In genomic region chr1:58784758-58785423, GRCh38 we compare ENCODE assay signal across 8 cellular contexts. TPM values are rescaled to one million over a fixed set of nuclear protein-coding genes. Genes with fewer than 3 reads are reported as not detected.
DNase-seq lines count a peak whose midpoint lies in the region; ATAC-seq and TF ChIP-seq lines count a peak whose summit lies in the region.

No MANE protein-coding gene starts in this region.

- TF ChIP-seq CTCF in left lung (IDR thresholded peaks at IDR 0.05) = peak; percentile 45 to 52

- peaks cover 0 to 8% (median 2%) of the 10 kb centered on the region in 7 donors for H3K9me3 Mint-ChIP-seq in CD4-positive, CD25-positive, alpha-beta regulatory T cell

- peaks cover 9% of the 10 kb centered on the region for H3K36me3 Mint-ChIP-seq in CD4-positive, CD25-positive, alpha-beta regulatory T cell

- ATAC-seq in CD4-positive, CD25-positive, alpha-beta regulatory T cell (ENCODE audit: low read depth in 2 of 2) = peak; percentile 4 to 12
- ATAC-seq in left lung (peak; percentile 26), GM21423 (IDR thresholded peaks at IDR 0.05; ENCODE audit: unreplicated experiment) (no peak)

- DNase-seq in CD4-positive, CD25-positive, alpha-beta regulatory T cell = peak; percentile 80 to 87 (median 87)
- DNase-seq in HCEC 1CT = peak; percentile 92
- DNase-seq in NCI-H524 treated with DMSO at 0.1 percent for 48 hours (lab: John Stamatoyannopoulos, UW) = peak; percentile 35
- DNase-seq in activated CD4-positive, alpha-beta T cell treated with anti-CD3 and anti-CD28 coated beads, Interleukin-2, amount 50 U/mL, for 1 hour = peak; percentile 87
- DNase-seq in dedifferentiated amniotic fluid mesenchymal stem cell (ENCODE audit: extremely low spot score) = peak; percentile 94
- DNase-seq in left lung = peak; percentile 89 to 90
- DNase-seq in stimulated activated CD4-positive, alpha-beta T cell treated with anti-CD3 and anti-CD28 coated beads, Interleukin-1b, Interleukin-23, amount 100 ng/mL, for 48 hours = peak; percentile 76

- H3K4me3 Mint-ChIP-seq in CD4-positive, CD25-positive, alpha-beta regulatory T cell = peak overlapping the region; percentile 91 to 98 (median 96)

- peak overlapping the region; percentile 99 for H3K27ac ChIP-seq in CD4-positive, CD25-positive, alpha-beta regulatory T cell (ENCODE audit: insufficient read depth, low read length, poor library complexity, severe bottlenecking)
- H3K27ac ChIP-seq in left lung = peak overlapping the region; percentile 97 to 99

- H3K9me3 ChIP-seq in CD4-positive, CD25-positive, alpha-beta regulatory T cell (ENCODE audit: control insufficient read depth in 2 of 2, low read length in 2 of 2) = peaks cover 0 to 3% of the 10 kb centered on the region in 2 experiments
- H3K9me3 ChIP-seq in left lung = no peaks in the 10 kb centered on the region

- H3K4me1 ChIP-seq in CD4-positive, CD25-positive, alpha-beta regulatory T cell (ENCODE audit: control insufficient read depth, insufficient read depth, low read length, poor library complexity, severe bottlenecking) = peaks cover 32% of the 10 kb centered on the region
- H3K4me1 ChIP-seq in left lung = peaks cover 14 to 35% of the 10 kb centered on the region in 2 donors

- no peaks in the 10 kb centered on the region for H3K27me3 ChIP-seq in CD4-positive, CD25-positive, alpha-beta regulatory T cell (ENCODE audit: control insufficient read depth, insufficient read depth, low read length)
- peaks cover 0 to 57% of the 10 kb centered on the region in 2 donors for H3K27me3 ChIP-seq in left lung

- H3K36me3 ChIP-seq in CD4-positive, CD25-positive, alpha-beta regulatory T cell (ENCODE audit: control insufficient read depth, insufficient read depth, low read length) = no peaks in the 10 kb centered on the region
- peaks cover 0 to 10% of the 10 kb centered on the region in 2 donors for H3K36me3 ChIP-seq in left lung

- peak overlapping the region; percentile 97 to 100 (median 98) for H3K27ac Mint-ChIP-seq in CD4-positive, CD25-positive, alpha-beta regulatory T cell

- peaks cover 6 to 31% (median 20%) of the 10 kb centered on the region in 4 donors for H3K4me1 Mint-ChIP-seq in CD4-positive, CD25-positive, alpha-beta regulatory T cell

- H3K4me3 ChIP-seq in CD4-positive, CD25-positive, alpha-beta regulatory T cell (ENCODE audit: low read depth, low read length) = peak overlapping the region; percentile 68
- peak overlapping the region; percentile 78 to 80 for H3K4me3 ChIP-seq in left lung

- intact Hi-C loops in left lung (cut with DNase I) = loop anchor here in 1 of 2 donors (2.0 to 10.0 kb wide), 3 partner anchors 30 to 512 kb away; partner anchors contain the start of gene FGGY

- H3K27me3 Mint-ChIP-seq in CD4-positive, CD25-positive, alpha-beta regulatory T cell = peaks cover 34% of the 10 kb centered on the region

RNA-seq across cellular contexts. Expression of gene JUN, which starts 1.0 kb away (rescaled TPM):
- 1,538 TPM for total RNA-seq in CD4-positive, CD25-positive, alpha-beta regulatory T cell
- 10 to 100 TPM; 41.3 to 73.3 (median 48.6) TPM for polyA plus RNA-seq in CD4-positive, CD25-positive, alpha-beta regulatory T cell
- total RNA-seq in left lung = 100 to 1,000 TPM; 102 to 135 TPM

Comparison
In these comparisons a context has a peak if more than half of its experiments do, and no peak if none do; other contexts are left out.
1. DNase-seq: peak in every context shown above with its lines; median percentile 94 in dedifferentiated amniotic fluid mesenchymal stem cell; 92 in HCEC 1CT; 90 in left lung; 87 in CD4-positive, CD25-positive, alpha-beta regulatory T cell; 87 in activated CD4-positive, alpha-beta T cell treated with anti-CD3 and anti-CD28 coated beads, Interleukin-2, amount 50 U/mL, for 1 hour; 76 in stimulated activated CD4-positive, alpha-beta T cell treated with anti-CD3 and anti-CD28 coated beads, Interleukin-1b, Interleukin-23, amount 100 ng/mL, for 48 hours; 35 in NCI-H524 treated with DMSO at 0.1 percent for 48 hours.
2. RNA of gene JUN, which starts 1.0 kb away (total RNA-seq): 1,538 TPM in CD4-positive, CD25-positive, alpha-beta regulatory T cell (single experiment); 102 to 135 TPM in left lung; every median in the first group is over 10 times any median in the second.